Comparison of ENCODE assay signal across 1 cellular context in genomic region chr22:46854125-46854870, GRCh38.
TF ChIP-seq lines count a peak whose summit lies in the region.

No MANE protein-coding gene starts in this region.

TF ChIP-seq in K562, 482 proteins besides CTCF, POLR2A, EP300 and RAD21 (continued from another document):
- TF ChIP-seq ZBTB40 (IDR thresholded peaks at IDR 0.05) (0 out of 2 replicates have a peak, but pooled peaks have one; percentile 47), ZBTB40 (CRISPR knock-in tag; IDR thresholded peaks at IDR 0.05) (no peak), ZNF212 (CRISPR knock-in tag; IDR thresholded peaks at IDR 0.05) (no peak), FOSL1 (tag; conservative IDR thresholded peaks at IDR 0.05) (0 out of 2 replicates have a peak, but pooled peaks have one; percentile 25), MAX (CRISPR knock-in tag; IDR thresholded peaks at IDR 0.05) (peak; percentile 43; the same call in 1 of the 2 replicates), CEBPG (CRISPR knock-in tag; IDR thresholded peaks at IDR 0.05) (peak; percentile 11; the same call in 1 of the 2 replicates), CEBPG (tag; conservative IDR thresholded peaks at IDR 0.05 in 1 of 2, IDR thresholded peaks at IDR 0.05 in 1 of 2) (0 out of 4 replicates have a peak, but pooled peaks of 1 of the 2 experiments have one; percentile 41), BHLHE40 (IDR thresholded peaks at IDR 0.05; ENCODE audit: low read length) (peak; percentile 49; the same call in 1 of the 2 replicates), ZHX1 (conservative IDR thresholded peaks at IDR 0.05; ENCODE audit: low read length) (no peak), CEBPB (tag; IDR thresholded peaks at IDR 0.05) (peak; percentile 66), MGA (IDR thresholded peaks at IDR 0.05) (0 out of 2 replicates have a peak, but pooled peaks have one; percentile 36), GABPA (tag; conservative IDR thresholded peaks at IDR 0.05; ENCODE audit: low read depth) (peak; percentile 58), RAD51 (IDR thresholded peaks at IDR 0.05; ENCODE audit: borderline replicate concordance, low read depth) (peak; percentile 50; the same call in 1 of the 2 replicates), GABPB1 (CRISPR knock-in tag; IDR thresholded peaks at IDR 0.05) (peak; percentile 52), JUND (IDR thresholded peaks at IDR 0.05; ENCODE audit: borderline replicate concordance, low read depth, low read length) (0 out of 2 replicates have a peak, but pooled peaks have one; percentile 30), JUND (tag; IDR thresholded peaks at IDR 0.05; ENCODE audit: borderline replicate concordance, low read depth, low read length) (no peak), YY1 (IDR thresholded peaks at IDR 0.05; ENCODE audit: borderline replicate concordance in 1 of 3, control insufficient read depth in 1 of 3, extremely low read depth in 1 of 3, insufficient read depth in 3 of 3, insufficient read length in 1 of 3, insufficient replicate concordance in 2 of 3, low read depth in 1 of 3, low read length in 2 of 3) (peak in 1 of 3 experiments; percentile 20), NRF1 (conservative IDR thresholded peaks at IDR 0.05 in 1 of 2, IDR thresholded peaks at IDR 0.05 in 1 of 2) (peak; percentile 25 to 43; a peak in 2 of 4 replicates), USF1 (CRISPR knock-in tag; IDR thresholded peaks at IDR 0.05) (peak; percentile 53; the same call in 1 of the 2 replicates)
